ENCODE assay signal across 9 cellular contexts in genomic region chr1:48109390-48110009, GRCh38.
DNase-seq lines count a peak whose midpoint lies in the region; ATAC-seq and TF ChIP-seq lines count a peak whose summit lies in the region.
"Had no signal": no experiment of that assay in that cellular context is flagged by ENCODE, and none has a peak within 500 bp of the region (broad histone marks: within the 10 kb centered on the region; RNA-seq: fewer than 3 reads in every experiment).

No MANE protein-coding gene starts in this region.

- no peaks in the 10 kb centered on the region for H3K79me2 ChIP-seq in PC-3 (ENCODE audit: low read length)

- no peaks in the 10 kb centered on the region for H3K9me3 ChIP-seq in PC-3 (ENCODE audit: low read length)
- H3K9me3 ChIP-seq: BLaER1 had no signal

- no peaks in the 10 kb centered on the region for H4K20me1 ChIP-seq in PC-3 (ENCODE audit: low read length)
- H4K20me1 ChIP-seq: BLaER1 had no signal

- H3K4me2 ChIP-seq in PC-3 (ENCODE audit: low read length), result no peak overlapping the region
- H3K4me2 ChIP-seq: BLaER1 had no signal

- intact Hi-C loops in PC-3 (cut with micrococcal nuclease), result loop anchor here (1.0 to 10.0 kb wide), 4 partner anchors 93 to 588 kb away; no protein-coding TSS in a partner anchor

- no peaks in the 10 kb centered on the region for H3F3A ChIP-seq in PC-3 (ENCODE audit: low read length, unreplicated experiment)

- no TSS peak for BruUV-seq in PC-3 (replicated peaks; lab: Mats Ljungman, UMichigan)

- H3K4me3 ChIP-seq in PC-3 (ENCODE audit: low read length) (no peak overlapping the region), epithelial cell of proximal tubule (ENCODE audit: low read depth, low read length) (no peak overlapping the region)
- H3K4me3 ChIP-seq: BLaER1 had no signal

- TF ChIP-seq CTCF in PC-3 (conservative IDR thresholded peaks at IDR 0.05; ENCODE audit: low read depth, low read length) (peak; percentile 87), epithelial cell of proximal tubule (conservative IDR thresholded peaks at IDR 0.05; ENCODE audit: low read depth, low read length) (peak; percentile 95), nephron (IDR thresholded peaks at IDR 0.05; ENCODE audit: unreplicated experiment in 3 of 3) (peak; percentile 89 to 94 (median 91))

- no peaks in the 10 kb centered on the region for H3K4me1 ChIP-seq in PC-3 (ENCODE audit: insufficient read depth, low read length)
- H3K4me1 ChIP-seq: BLaER1 had no signal

- H3K9me3 Mint-ChIP-seq in nephron, result no peaks in the 10 kb centered on the region

- H3K27ac Mint-ChIP-seq in nephron, result no peak overlapping the region

- no peak overlapping the region for H2AFZ ChIP-seq in PC-3 (ENCODE audit: low read length)

- H3K36me3 ChIP-seq in PC-3 (ENCODE audit: low read depth, low read length), result no peaks in the 10 kb centered on the region
- H3K36me3 ChIP-seq: BLaER1 had no signal

- no peak overlapping the region for H3K27ac ChIP-seq in PC-3 (ENCODE audit: low read length)
- H3K27ac ChIP-seq: BLaER1 had no signal

- DNase-seq in NCI-H446 (lab: John Stamatoyannopoulos, UW), result peak; percentile 4 to 56
- no peak for DNase-seq in NCI-H446 treated with DMSO at 0.1 percent for 48 hours (lab: John Stamatoyannopoulos, UW)
- peak; percentile 13 for DNase-seq in KG1 (lab: John Stamatoyannopoulos, UW)
- peak; percentile 80 for DNase-seq in PC-3
- peak; percentile 25 for DNase-seq in epithelial cell of proximal tubule (ENCODE audit: low read depth)
- DNase-seq in activated CD4-positive, alpha-beta T cell treated with anti-CD3 and anti-CD28 coated beads for 4 hours, result no peak

- CTCF ChIA-PET in PC-3 (lab: Charles Lee), result interaction anchor here (0.6 to 1.4 kb wide), 3 partner anchors 23 to 243 kb away, joined by 3 to 6 read pairs (median 5); no protein-coding TSS in a partner anchor

- no peak overlapping the region for H3K9ac ChIP-seq in PC-3 (ENCODE audit: low read length)
- H3K9ac ChIP-seq: BLaER1 had no signal

- peak; percentile 81 for ATAC-seq in PC-3
- ATAC-seq in GM21619 (IDR thresholded peaks at IDR 0.05; ENCODE audit: unreplicated experiment), result no peak

- no peaks in the 10 kb centered on the region for H3K36me3 Mint-ChIP-seq in nephron (ENCODE audit: low read depth)

- H3K9me2 ChIP-seq in PC-3 (replicated peaks; ENCODE audit: low read length), result no peaks in the 10 kb centered on the region

- peaks cover 50% of the 10 kb centered on the region for H3K27me3 Mint-ChIP-seq in nephron (ENCODE audit: low read depth)

- H3K4me3 Mint-ChIP-seq in nephron, result no peak overlapping the region

- peaks cover 21% of the 10 kb centered on the region for H3K27me3 ChIP-seq in PC-3 (ENCODE audit: low read length)
- H3K27me3 ChIP-seq: BLaER1 had no signal

- no peaks in the 10 kb centered on the region for H3K4me1 Mint-ChIP-seq in nephron

- POLR2A ChIA-PET in PC-3 (lab: Charles Lee; ENCODE audit: unreplicated experiment), result interaction anchor here (0.7 kb wide), 1 partner anchor 438 kb away, joined by 5 read pairs; no protein-coding TSS in a partner anchor

Comparison
In these comparisons a context has a peak if more than half of its experiments do, and no peak if none do; other contexts are left out.
1. DNase-seq: peak in NCI-H446 (2 of 2), KG1 (single experiment), PC-3 (single experiment) and epithelial cell of proximal tubule (single experiment); none in NCI-H446 treated with DMSO at 0.1 percent for 48 hours (single experiment) and activated CD4-positive, alpha-beta T cell treated with anti-CD3 and anti-CD28 coated beads for 4 hours (0 of 2).
2. Peak in every context shown above with its lines, with median percentiles within 50 percentile points of each other: CTCF ChIP-seq.